ENCODE assay signal across 14 cellular contexts in the genomic region with DNA sequence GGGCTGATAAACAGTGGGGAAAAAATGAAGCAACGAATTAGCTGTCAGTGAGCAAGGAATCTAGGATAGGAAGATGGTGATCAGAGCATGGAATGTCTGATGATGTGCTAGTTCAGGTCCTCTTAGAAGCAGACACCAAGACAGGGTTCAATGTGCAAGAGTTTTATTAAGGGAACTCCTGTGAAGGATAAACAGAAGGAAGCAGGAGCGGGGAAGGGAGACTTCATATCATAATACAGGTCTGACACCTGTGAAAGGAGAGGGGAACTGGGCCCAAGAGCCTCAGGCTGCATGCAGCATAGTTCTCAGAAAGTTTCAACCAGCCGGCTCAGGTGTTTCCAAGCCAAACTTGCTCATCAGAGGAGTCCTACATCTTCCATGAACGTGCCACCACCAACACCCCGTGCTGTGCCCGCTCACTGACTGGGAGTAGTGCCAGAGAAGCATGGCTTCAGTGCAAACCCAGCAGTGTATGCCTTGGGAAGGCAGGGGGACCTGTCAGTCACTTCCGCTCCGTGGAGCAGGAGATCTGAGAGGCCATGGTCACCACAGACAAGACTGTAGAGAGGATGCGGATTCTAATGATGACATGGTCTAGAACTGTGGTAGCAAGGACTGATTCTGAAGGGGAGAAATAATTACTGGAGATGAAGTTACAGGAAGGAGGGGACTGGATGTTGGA. TPM values are rescaled to one million over a fixed set of nuclear protein-coding genes. Genes with fewer than 3 reads are reported as not detected.
DNase-seq lines count a peak whose midpoint lies in the region; ATAC-seq and TF ChIP-seq lines count a peak whose summit lies in the region.
"Had no signal": no experiment of that assay in that cellular context is flagged by ENCODE, and none has a peak within 500 bp of the region (broad histone marks: within the 10 kb centered on the region; RNA-seq: fewer than 3 reads in every experiment).

No MANE protein-coding gene starts in this region.

- no peak for DNase-seq in T-helper 1 cell
- no peak for DNase-seq in CD4-positive, alpha-beta T cell
- no peak for DNase-seq in activated naive CD8-positive, alpha-beta T cell treated with anti-CD3 and anti-CD28 coated beads, Interleukin-2, amount 50 U/mL, for 24 hours
- DNase-seq in naive thymus-derived CD8-positive, alpha-beta T cell = no peak
- no peak for DNase-seq in stimulated activated CD4-positive, alpha-beta T cell treated with anti-CD3 and anti-CD28 coated beads, Interleukin-12 subunit alpha, Interleukin-12 subunit beta, amount 100 ng/mL, for 4 hours
- DNase-seq in occipital lobe (lab: John Stamatoyannopoulos, UW) = no peak
- no peak for DNase-seq in 8988T
- DNase-seq: kidney glomerular epithelial cell, NCI-H1048, PC-9 had no signal

- no peaks in the 10 kb centered on the region for H3K27me3 ChIP-seq in CD4-positive, alpha-beta T cell (ENCODE audit: control insufficient read depth, insufficient read depth, low read length)
- H3K27me3 ChIP-seq: adrenal gland, hepatocyte had no signal

- intact Hi-C loops in CD4-positive, alpha-beta T cell (cut with DNase I, micrococcal nuclease) = loop anchor here (1.0 to 5.0 kb wide), 6 partner anchors 46 to 862 kb away; partner anchors contain the start of genes ARF5 (in 1 of the 2), GCC1 (in 1 of the 2) and ZNF800 (in 1 of the 2)

- H3K27ac Mint-ChIP-seq in T-helper 1 cell treated with Interleukin-12 subunit alpha and Interleukin-12 subunit beta and Interleukin-4 antibody, amounts not matched to agents 30 μg/mL and 1 μg/mL, for 36 hours = no peak overlapping the region
- H3K27ac Mint-ChIP-seq in CD4-positive, alpha-beta T cell = no peak overlapping the region
- peak overlapping the region; percentile 27 for H3K27ac Mint-ChIP-seq in activated naive CD8-positive, alpha-beta T cell treated with anti-CD3 and anti-CD28 coated beads, Interleukin-2, amount 50 U/mL, for 24 hours
- H3K27ac Mint-ChIP-seq in naive thymus-derived CD8-positive, alpha-beta T cell = peak overlapping the region in 5 of 10 donors; percentile 36 to 74 (median 45)
- H3K27ac Mint-ChIP-seq: progenitor cell of endocrine pancreas had no signal

- no peak for TF ChIP-seq CTCF in CD4-positive, alpha-beta T cell (IDR thresholded peaks at IDR 0.05)

- CTCF ChIA-PET in CD4-positive, alpha-beta T cell (lab: Charles Lee) = interaction anchor here (1.1 to 3.9 kb wide), 4 partner anchors 10 to 101 kb away, joined by 3 to 34 read pairs (median 10); partner anchors contain the start of gene ZNF800

- POLR2A ChIA-PET in CD4-positive, alpha-beta T cell (lab: Charles Lee) = interaction anchor here (2.3 to 2.9 kb wide), 2 partner anchors 46 to 168 kb away, joined by 18 to 42 read pairs; partner anchors contain the start of gene ZNF800
- POLR2A ChIA-PET in naive thymus-derived CD8-positive, alpha-beta T cell (lab: Charles Lee) = no interaction called here

- H3K9me3 ChIP-seq in CD4-positive, alpha-beta T cell (ENCODE audit: control insufficient read depth, low read length) = no peaks in the 10 kb centered on the region
- H3K9me3 ChIP-seq: adrenal gland had no signal

- H3K36me3 Mint-ChIP-seq in T-helper 1 cell treated with Interleukin-12 subunit alpha and Interleukin-12 subunit beta and Interleukin-4 antibody, amounts not matched to agents 30 μg/mL and 1 μg/mL, for 36 hours (ENCODE audit: low read depth) = peaks cover 7% of the 10 kb centered on the region
- H3K36me3 Mint-ChIP-seq in CD4-positive, alpha-beta T cell (ENCODE audit: low read depth) = no peaks in the 10 kb centered on the region
- H3K36me3 Mint-ChIP-seq in activated naive CD8-positive, alpha-beta T cell treated with anti-CD3 and anti-CD28 coated beads, Interleukin-2, amount 50 U/mL, for 24 hours (ENCODE audit: low read depth) = peaks cover 1% of the 10 kb centered on the region
- peaks cover 0 to 4% (median 0%) of the 10 kb centered on the region in 3 donors for H3K36me3 Mint-ChIP-seq in naive thymus-derived CD8-positive, alpha-beta T cell

- H3K9me3 Mint-ChIP-seq in T-helper 1 cell treated with Interleukin-12 subunit alpha and Interleukin-12 subunit beta and Interleukin-4 antibody, amounts not matched to agents 30 μg/mL and 1 μg/mL, for 36 hours = peaks cover 3% of the 10 kb centered on the region
- peaks cover 3% of the 10 kb centered on the region for H3K9me3 Mint-ChIP-seq in CD4-positive, alpha-beta T cell
- no peaks in the 10 kb centered on the region for H3K9me3 Mint-ChIP-seq in activated naive CD8-positive, alpha-beta T cell treated with anti-CD3 and anti-CD28 coated beads, Interleukin-2, amount 50 U/mL, for 24 hours
- H3K9me3 Mint-ChIP-seq in naive thymus-derived CD8-positive, alpha-beta T cell = peaks cover 0 to 4% (median 2%) of the 10 kb centered on the region in 9 donors

- H3K27me3 Mint-ChIP-seq in T-helper 1 cell treated with Interleukin-12 subunit alpha and Interleukin-12 subunit beta and Interleukin-4 antibody, amounts not matched to agents 30 μg/mL and 1 μg/mL, for 36 hours (ENCODE audit: low read depth) = peaks cover 26% of the 10 kb centered on the region
- H3K27me3 Mint-ChIP-seq in CD4-positive, alpha-beta T cell = peaks cover 4% of the 10 kb centered on the region
- peaks cover 2% of the 10 kb centered on the region for H3K27me3 Mint-ChIP-seq in activated naive CD8-positive, alpha-beta T cell treated with anti-CD3 and anti-CD28 coated beads, Interleukin-2, amount 50 U/mL, for 24 hours
- peaks cover 0 to 2% (median 0%) of the 10 kb centered on the region in 5 donors for H3K27me3 Mint-ChIP-seq in naive thymus-derived CD8-positive, alpha-beta T cell

- ATAC-seq in CD4-positive, alpha-beta T cell (ENCODE audit: poor library complexity) = no peak
- no peak for ATAC-seq in activated naive CD8-positive, alpha-beta T cell treated with anti-CD3 and anti-CD28 coated beads, Interleukin-2, amount 50 U/mL, for 24 hours
- ATAC-seq in naive thymus-derived CD8-positive, alpha-beta T cell = no peak

- peak overlapping the region; percentile 67 for H3K4me3 Mint-ChIP-seq in T-helper 1 cell treated with Interleukin-12 subunit alpha and Interleukin-12 subunit beta and Interleukin-4 antibody, amounts not matched to agents 30 μg/mL and 1 μg/mL, for 36 hours
- H3K4me3 Mint-ChIP-seq in CD4-positive, alpha-beta T cell = peak overlapping the region; percentile 80
- H3K4me3 Mint-ChIP-seq in activated naive CD8-positive, alpha-beta T cell treated with anti-CD3 and anti-CD28 coated beads, Interleukin-2, amount 50 U/mL, for 24 hours = peak overlapping the region; percentile 54
- peak overlapping the region; percentile 40 to 88 (median 76) for H3K4me3 Mint-ChIP-seq in naive thymus-derived CD8-positive, alpha-beta T cell

- no peaks in the 10 kb centered on the region for H3K4me1 Mint-ChIP-seq in T-helper 1 cell treated with Interleukin-12 subunit alpha and Interleukin-12 subunit beta and Interleukin-4 antibody, amounts not matched to agents 30 μg/mL and 1 μg/mL, for 36 hours (ENCODE audit: low read depth)
- H3K4me1 Mint-ChIP-seq in CD4-positive, alpha-beta T cell (ENCODE audit: low read depth) = peaks cover 29% of the 10 kb centered on the region
- peaks cover 12% of the 10 kb centered on the region for H3K4me1 Mint-ChIP-seq in activated naive CD8-positive, alpha-beta T cell treated with anti-CD3 and anti-CD28 coated beads, Interleukin-2, amount 50 U/mL, for 24 hours
- H3K4me1 Mint-ChIP-seq in naive thymus-derived CD8-positive, alpha-beta T cell = peaks cover 12 to 33% (median 14%) of the 10 kb centered on the region in 4 donors

- no peak overlapping the region for H3K27ac ChIP-seq in CD4-positive, alpha-beta T cell (ENCODE audit: low read depth, low read length)
- H3K27ac ChIP-seq: adrenal gland, hepatocyte, PC-9 had no signal

RNA-seq across cellular contexts. Expression of gene ZNF800, which starts 45.8 kb away (rescaled TPM):
- 10 to 100 TPM; 73.9 to 78.9 TPM for total RNA-seq in CD4-positive, alpha-beta T cell
- total RNA-seq in naive thymus-derived CD8-positive, alpha-beta T cell = 10 to 100 TPM; 78.5 to 85.7 TPM
- polyA plus RNA-seq in naive thymus-derived CD8-positive, alpha-beta T cell = 10 to 100 TPM; 50.0 to 61.3 (median 55.0) TPM
- total RNA-seq in occipital lobe = 51.0 TPM
